1 cellular context compared by ENCODE assay signal in genomic region chr3:11846281-11847034, GRCh38.
TF ChIP-seq lines count a peak whose summit lies in the region.

TSS of gene TAMM41 (minus strand) at chr3:11846885. CDS start at chr3:11846636, 249 bp downstream.

TF ChIP-seq in HepG2, 621 proteins besides CTCF, POLR2A, EP300 and RAD21 (continued from another document and continues in another):
- TF ChIP-seq ZNF788 (CRISPR knock-in tag; IDR thresholded peaks at IDR 0.05; ENCODE audit: borderline replicate concordance) (peak; percentile 96), TCF7L2 (IDR thresholded peaks at IDR 0.05; ENCODE audit: low read depth, low read length) (no peak), CSRNP1 (CRISPR knock-in tag; IDR thresholded peaks at IDR 0.05) (no peak), ZFP36L2 (CRISPR knock-in tag; IDR thresholded peaks at IDR 0.05) (peak; percentile 86; the same call in 1 of the 2 replicates), MAZ (IDR thresholded peaks at IDR 0.05; ENCODE audit: borderline replicate concordance, low read depth, low read length) (no peak), MAZ (CRISPR knock-in tag; IDR thresholded peaks at IDR 0.05; ENCODE audit: low read depth) (peak; percentile 90), ZNF335 (CRISPR knock-in tag; IDR thresholded peaks at IDR 0.05) (peak; percentile 84; the same call in 1 of the 2 replicates), ZSCAN30 (CRISPR knock-in tag; IDR thresholded peaks at IDR 0.05) (0 out of 2 replicates have a peak, but pooled peaks have one; percentile 31), ZNF83 (CRISPR knock-in tag; IDR thresholded peaks at IDR 0.05; ENCODE audit: borderline replicate concordance) (no peak), ZNF496 (CRISPR knock-in tag; IDR thresholded peaks at IDR 0.05; ENCODE audit: insufficient replicate concordance) (no peak), NFAT5 (CRISPR knock-in tag; IDR thresholded peaks at IDR 0.05) (peak; percentile 66; the same call in 1 of the 2 replicates), ZSCAN31 (CRISPR knock-in tag; IDR thresholded peaks at IDR 0.05; ENCODE audit: low read depth) (peak; percentile 74; the same call in 1 of the 2 replicates), MIER2 (CRISPR knock-in tag; IDR thresholded peaks at IDR 0.05) (peak; percentile 49; the same call in 1 of the 2 replicates), IRX3 (CRISPR knock-in tag; IDR thresholded peaks at IDR 0.05; ENCODE audit: borderline replicate concordance, low read depth) (0 out of 2 replicates have a peak, but pooled peaks have one; percentile 7), ZNF12 (CRISPR knock-in tag; IDR thresholded peaks at IDR 0.05) (peak; percentile 70; the same call in 1 of the 2 replicates), RFXAP (CRISPR knock-in tag; IDR thresholded peaks at IDR 0.05; ENCODE audit: borderline replicate concordance) (peak; percentile 81; the same call in 1 of the 2 replicates), ZNF766 (CRISPR knock-in tag; IDR thresholded peaks at IDR 0.05; ENCODE audit: borderline replicate concordance) (peak; percentile 91; the same call in 1 of the 2 replicates), TOPORS (CRISPR knock-in tag; IDR thresholded peaks at IDR 0.05) (0 out of 2 replicates have a peak, but pooled peaks have one; percentile 47), POLR2AphosphoS5 (IDR thresholded peaks at IDR 0.05; ENCODE audit: low read depth, low read length) (peak; percentile 91), SRF (IDR thresholded peaks at IDR 0.05; ENCODE audit: low read depth, low read length) (no peak), NR0B2 (CRISPR knock-in tag; IDR thresholded peaks at IDR 0.05) (peak; percentile 84), TFDP2 (CRISPR knock-in tag; IDR thresholded peaks at IDR 0.05) (peak; percentile 38; the same call in 1 of the 2 replicates), NFATC3 (CRISPR knock-in tag; IDR thresholded peaks at IDR 0.05) (0 out of 2 replicates have a peak, but pooled peaks have one; percentile 40), ZNF138 (CRISPR knock-in tag; IDR thresholded peaks at IDR 0.05; ENCODE audit: low read depth) (peak; percentile 96), BORCS8-MEF2B (CRISPR knock-in tag; IDR thresholded peaks at IDR 0.05) (peak; percentile 88), ISX (CRISPR knock-in tag; conservative IDR thresholded peaks at IDR 0.05) (no peak), ZNF230 (CRISPR knock-in tag; IDR thresholded peaks at IDR 0.05) (peak; percentile 89), FOXA1 (IDR thresholded peaks at IDR 0.05) (no peak), FOXA1 (CRISPR knock-in tag; IDR thresholded peaks at IDR 0.05) (peak; percentile 65), SP5 (CRISPR knock-in tag; IDR thresholded peaks at IDR 0.05; ENCODE audit: borderline replicate concordance, low read depth) (0 out of 2 replicates have a peak, but pooled peaks have one; percentile 34), THRA (CRISPR knock-in tag; IDR thresholded peaks at IDR 0.05; ENCODE audit: borderline replicate concordance) (peak; percentile 15; the same call in 1 of the 2 replicates), ZNF124 (CRISPR knock-in tag; IDR thresholded peaks at IDR 0.05) (0 out of 2 replicates have a peak, but pooled peaks have one; percentile 59), SALL1 (CRISPR knock-in tag; IDR thresholded peaks at IDR 0.05) (peak; percentile 94)
- TF ChIP-seq, protein P1, sequence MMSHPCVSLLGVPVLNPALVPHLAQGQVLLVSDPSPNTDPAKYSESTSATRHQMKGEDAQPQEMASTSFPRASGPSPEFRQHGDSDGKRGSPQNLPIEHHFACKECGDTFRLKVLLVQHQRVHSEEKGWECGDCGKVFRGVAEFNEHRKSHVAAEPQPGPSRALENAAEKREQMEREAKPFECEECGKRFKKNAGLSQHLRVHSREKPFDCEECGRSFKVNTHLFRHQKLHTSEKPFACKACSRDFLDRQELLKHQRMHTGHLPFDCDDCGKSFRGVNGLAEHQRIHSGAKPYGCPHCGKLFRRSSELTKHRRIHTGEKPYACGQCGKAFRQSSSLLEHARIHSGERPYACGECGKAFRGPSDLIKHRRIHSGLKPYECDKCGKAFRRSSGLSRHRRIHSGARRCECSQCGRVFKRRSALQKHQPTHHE (CRISPR knock-in tag; IDR thresholded peaks at IDR 0.05; ENCODE audit: borderline replicate concordance), result peak; percentile 98
- TF ChIP-seq, protein P2, sequence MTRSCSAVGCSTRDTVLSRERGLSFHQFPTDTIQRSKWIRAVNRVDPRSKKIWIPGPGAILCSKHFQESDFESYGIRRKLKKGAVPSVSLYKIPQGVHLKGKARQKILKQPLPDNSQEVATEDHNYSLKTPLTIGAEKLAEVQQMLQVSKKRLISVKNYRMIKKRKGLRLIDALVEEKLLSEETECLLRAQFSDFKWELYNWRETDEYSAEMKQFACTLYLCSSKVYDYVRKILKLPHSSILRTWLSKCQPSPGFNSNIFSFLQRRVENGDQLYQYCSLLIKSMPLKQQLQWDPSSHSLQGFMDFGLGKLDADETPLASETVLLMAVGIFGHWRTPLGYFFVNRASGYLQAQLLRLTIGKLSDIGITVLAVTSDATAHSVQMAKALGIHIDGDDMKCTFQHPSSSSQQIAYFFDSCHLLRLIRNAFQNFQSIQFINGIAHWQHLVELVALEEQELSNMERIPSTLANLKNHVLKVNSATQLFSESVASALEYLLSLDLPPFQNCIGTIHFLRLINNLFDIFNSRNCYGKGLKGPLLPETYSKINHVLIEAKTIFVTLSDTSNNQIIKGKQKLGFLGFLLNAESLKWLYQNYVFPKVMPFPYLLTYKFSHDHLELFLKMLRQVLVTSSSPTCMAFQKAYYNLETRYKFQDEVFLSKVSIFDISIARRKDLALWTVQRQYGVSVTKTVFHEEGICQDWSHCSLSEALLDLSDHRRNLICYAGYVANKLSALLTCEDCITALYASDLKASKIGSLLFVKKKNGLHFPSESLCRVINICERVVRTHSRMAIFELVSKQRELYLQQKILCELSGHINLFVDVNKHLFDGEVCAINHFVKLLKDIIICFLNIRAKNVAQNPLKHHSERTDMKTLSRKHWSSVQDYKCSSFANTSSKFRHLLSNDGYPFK (CRISPR knock-in tag; IDR thresholded peaks at IDR 0.05; ENCODE audit: borderline replicate concordance), result peak; percentile 81
- TF ChIP-seq, protein P3, sequence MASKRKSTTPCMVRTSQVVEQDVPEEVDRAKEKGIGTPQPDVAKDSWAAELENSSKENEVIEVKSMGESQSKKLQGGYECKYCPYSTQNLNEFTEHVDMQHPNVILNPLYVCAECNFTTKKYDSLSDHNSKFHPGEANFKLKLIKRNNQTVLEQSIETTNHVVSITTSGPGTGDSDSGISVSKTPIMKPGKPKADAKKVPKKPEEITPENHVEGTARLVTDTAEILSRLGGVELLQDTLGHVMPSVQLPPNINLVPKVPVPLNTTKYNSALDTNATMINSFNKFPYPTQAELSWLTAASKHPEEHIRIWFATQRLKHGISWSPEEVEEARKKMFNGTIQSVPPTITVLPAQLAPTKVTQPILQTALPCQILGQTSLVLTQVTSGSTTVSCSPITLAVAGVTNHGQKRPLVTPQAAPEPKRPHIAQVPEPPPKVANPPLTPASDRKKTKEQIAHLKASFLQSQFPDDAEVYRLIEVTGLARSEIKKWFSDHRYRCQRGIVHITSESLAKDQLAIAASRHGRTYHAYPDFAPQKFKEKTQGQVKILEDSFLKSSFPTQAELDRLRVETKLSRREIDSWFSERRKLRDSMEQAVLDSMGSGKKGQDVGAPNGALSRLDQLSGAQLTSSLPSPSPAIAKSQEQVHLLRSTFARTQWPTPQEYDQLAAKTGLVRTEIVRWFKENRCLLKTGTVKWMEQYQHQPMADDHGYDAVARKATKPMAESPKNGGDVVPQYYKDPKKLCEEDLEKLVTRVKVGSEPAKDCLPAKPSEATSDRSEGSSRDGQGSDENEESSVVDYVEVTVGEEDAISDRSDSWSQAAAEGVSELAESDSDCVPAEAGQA (IDR thresholded peaks at IDR 0.05; ENCODE audit: low read depth), result peak; percentile 65; the same call in 1 of the 2 replicates
- TF ChIP-seq, protein P3 (CRISPR knock-in tag; IDR thresholded peaks at IDR 0.05; ENCODE audit: borderline replicate concordance), result no peak
